In genomic region chr9:21031091-21031817, GRCh38 we compare ENCODE assay signal across 8 cellular contexts. TPM values are rescaled to one million over a fixed set of nuclear protein-coding genes. Genes with fewer than 3 reads are reported as not detected.
DNase-seq lines count a peak whose midpoint lies in the region; ATAC-seq, FAIRE-seq and TF ChIP-seq lines count a peak whose summit lies in the region.

A gene with protein sequence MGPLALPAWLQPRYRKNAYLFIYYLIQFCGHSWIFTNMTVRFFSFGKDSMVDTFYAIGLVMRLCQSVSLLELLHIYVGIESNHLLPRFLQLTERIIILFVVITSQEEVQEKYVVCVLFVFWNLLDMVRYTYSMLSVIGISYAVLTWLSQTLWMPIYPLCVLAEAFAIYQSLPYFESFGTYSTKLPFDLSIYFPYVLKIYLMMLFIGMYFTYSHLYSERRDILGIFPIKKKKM (minus strand): TSS chr9:21031640. CDS start chr9:21031590, 50 bp downstream.

- H3K9me3 Mint-ChIP-seq in activated naive CD8-positive, alpha-beta T cell (ENCODE audit: low read depth) = no peaks in the 10 kb centered on the region

- peak within 1 kb of the TSS; percentile 79 for H3K27ac Mint-ChIP-seq in activated naive CD8-positive, alpha-beta T cell

- intact Hi-C loops in Panc1 (cut with micrococcal nuclease; ENCODE audit: unreplicated experiment) (no loop called here), left cardiac atrium (cut with DNase I) (loop anchor here in 1 of 2 donors (10.0 kb wide), 1 partner anchor 56 kb away; no protein-coding TSS in a partner anchor)

- ATAC-seq in HG02870 (IDR thresholded peaks at IDR 0.05; ENCODE audit: unreplicated experiment) = peak; percentile 66
- no peak for ATAC-seq in Panc1
- ATAC-seq in left cardiac atrium = peak; percentile 93 to 97

- CTCF ChIA-PET in Panc1 (lab: Charles Lee) = no interaction called here

- H3K4me3 ChIP-seq in Panc1 (ENCODE audit: low read depth in 2 of 2, low read length in 2 of 2) = peak within 1 kb of the TSS; percentile 6 to 18; a peak in 2 of 4 replicates

- H3K4me1 ChIP-seq in Panc1 (ENCODE audit: control insufficient read depth, insufficient read depth, low read length) = no peaks in the 10 kb centered on the region

- no peaks in the 10 kb centered on the region for H3K27me3 Mint-ChIP-seq in activated naive CD8-positive, alpha-beta T cell

- H3K27ac ChIP-seq in Panc1 (ENCODE audit: low read length) = no peak within 1 kb of the TSS

- in situ Hi-C loops in Panc1 (cut with HindIII; ENCODE audit: low pct_unique_long_range_greater_than_20kb, low sequenced_read_pairs) = no loop called here

- peak within 1 kb of the TSS; percentile 72 for H3K4me3 Mint-ChIP-seq in activated naive CD8-positive, alpha-beta T cell

- peaks cover 7% of the 10 kb centered on the region for H3K36me3 Mint-ChIP-seq in activated naive CD8-positive, alpha-beta T cell

- no TSS peak for BruUV-seq in Panc1 (replicated peaks; lab: Mats Ljungman, UMichigan)

- FAIRE-seq in urothelium cell line (lab: Jason Lieb, UNC) = no peak

- H3K4me1 Mint-ChIP-seq in activated naive CD8-positive, alpha-beta T cell (ENCODE audit: low read depth) = peaks cover 38% of the 10 kb centered on the region

- H3K36me3 ChIP-seq in Panc1 (ENCODE audit: control insufficient read depth, insufficient read depth, low read length) = no peaks in the 10 kb centered on the region

- no peak for TF ChIP-seq CTCF in Panc1 (IDR thresholded peaks at IDR 0.05)

- no peaks in the 10 kb centered on the region for H3K27me3 ChIP-seq in Panc1 (ENCODE audit: control insufficient read depth, insufficient read depth, low read length)

- POLR2A ChIA-PET in Panc1 (lab: Charles Lee) = interaction anchor here (0.6 kb wide), 1 partner anchor 288 kb away, joined by 7 read pairs; no protein-coding TSS in a partner anchor

- peak; percentile 17 to 35 for DNase-seq in NCI-H2081 (lab: John Stamatoyannopoulos, UW)
- no peak for DNase-seq in NCI-H2081 treated with DMSO at 0.1 percent for 48 hours (lab: John Stamatoyannopoulos, UW)
- DNase-seq in Panc1 (ENCODE audit: low read depth, low spot score) = no peak
- DNase-seq in left cardiac atrium = peak; percentile 65
- peak; percentile 57 for DNase-seq in retina
- no peak for DNase-seq in urothelium cell line (ENCODE audit: low spot score)

- H3K9me3 ChIP-seq in Panc1 (ENCODE audit: control insufficient read depth, insufficient read depth, low read depth, low read length) = no peaks in the 10 kb centered on the region

RNA-seq across cellular contexts. Expression of the gene that starts here (rescaled TPM):
- total RNA-seq in Panc1 (2021; ENCODE audit: unreplicated experiment) (0.13 TPM), left cardiac atrium (1 to 10 TPM; 1.0 to 2.1 TPM)
- 0.04 TPM for polyA plus RNA-seq in Panc1 (2012; ENCODE audit: insufficient read length)

Comparison
In these comparisons a context has a peak if more than half of its experiments do, and no peak if none do; other contexts are left out.
1. DNase-seq: peak in NCI-H2081 (2 of 2), left cardiac atrium (single experiment) and retina (single experiment); none in NCI-H2081 treated with DMSO at 0.1 percent for 48 hours (single experiment), Panc1 (single experiment) and urothelium cell line (single experiment).